ENCODE assay signal across 2 cellular contexts in the genomic region with DNA sequence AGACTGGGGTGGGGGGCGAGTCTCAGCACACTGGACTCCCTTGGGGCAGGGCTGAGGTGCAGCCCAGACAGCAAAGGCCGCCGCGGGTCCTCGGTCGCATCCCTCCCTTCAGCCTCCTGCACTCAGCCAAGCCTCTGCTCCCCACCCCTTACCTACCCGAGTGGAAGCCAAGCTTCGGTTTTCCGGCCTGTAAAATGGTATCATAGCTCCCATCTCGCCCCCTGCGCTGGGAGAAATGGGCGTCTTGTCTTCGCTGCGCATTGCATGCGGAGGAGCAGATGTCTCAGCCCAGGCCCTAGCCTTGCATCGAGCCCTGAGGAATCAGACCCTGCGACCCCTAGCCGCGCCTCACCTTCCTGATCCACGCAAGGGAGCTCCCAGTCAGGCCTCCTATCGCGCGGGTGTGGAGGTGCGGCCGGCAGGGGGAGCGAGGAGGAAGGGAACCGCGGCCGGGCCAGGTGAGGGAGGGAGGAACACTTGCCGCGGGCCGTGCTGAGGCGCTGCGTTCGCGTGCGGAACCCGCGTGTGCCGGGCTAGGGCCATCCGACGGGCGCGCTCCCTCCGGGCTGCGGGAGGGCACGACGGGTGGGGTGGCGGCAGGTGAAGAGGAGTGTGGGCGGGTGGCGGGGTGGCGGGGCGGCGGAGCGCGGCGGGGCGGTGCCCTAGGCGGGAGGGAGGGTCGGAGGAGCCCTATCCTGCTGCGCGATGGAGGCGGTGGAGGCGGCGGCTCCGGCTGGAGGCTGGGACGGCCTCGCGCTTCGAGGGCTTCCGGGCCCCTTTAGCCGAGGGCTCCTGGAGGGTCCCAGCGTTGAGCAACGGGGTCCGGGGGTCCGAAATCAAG.
TF ChIP-seq lines count a peak whose summit lies in the region.

No MANE protein-coding gene starts in this region.

TF ChIP-seq in K562, 482 proteins besides CTCF, POLR2A, EP300 and RAD21 (continued from another document and continues in another):
- TF ChIP-seq, protein P1, sequence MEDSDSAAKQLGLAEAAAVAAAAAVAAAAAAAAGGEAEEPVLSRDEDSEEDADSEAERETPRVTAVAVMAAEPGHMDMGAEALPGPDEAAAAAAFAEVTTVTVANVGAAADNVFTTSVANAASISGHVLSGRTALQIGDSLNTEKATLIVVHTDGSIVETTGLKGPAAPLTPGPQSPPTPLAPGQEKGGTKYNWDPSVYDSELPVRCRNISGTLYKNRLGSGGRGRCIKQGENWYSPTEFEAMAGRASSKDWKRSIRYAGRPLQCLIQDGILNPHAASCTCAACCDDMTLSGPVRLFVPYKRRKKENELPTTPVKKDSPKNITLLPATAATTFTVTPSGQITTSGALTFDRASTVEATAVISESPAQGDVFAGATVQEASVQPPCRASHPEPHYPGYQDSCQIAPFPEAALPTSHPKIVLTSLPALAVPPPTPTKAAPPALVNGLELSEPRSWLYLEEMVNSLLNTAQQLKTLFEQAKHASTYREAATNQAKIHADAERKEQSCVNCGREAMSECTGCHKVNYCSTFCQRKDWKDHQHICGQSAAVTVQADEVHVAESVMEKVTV (CRISPR knock-in tag; IDR thresholded peaks at IDR 0.05), result no peak
- TF ChIP-seq THRAP3 (IDR thresholded peaks at IDR 0.05; ENCODE audit: borderline replicate concordance) (no peak), NFE2L1 (tag; IDR thresholded peaks at IDR 0.05; ENCODE audit: borderline replicate concordance, low read depth) (no peak), ZNF212 (CRISPR knock-in tag; IDR thresholded peaks at IDR 0.05) (no peak), NR1H2 (CRISPR knock-in tag; IDR thresholded peaks at IDR 0.05) (no peak), ZNF197 (CRISPR knock-in tag; IDR thresholded peaks at IDR 0.05; ENCODE audit: low read depth) (no peak), FOXJ3 (CRISPR knock-in tag; IDR thresholded peaks at IDR 0.05) (no peak), ZNF175 (CRISPR knock-in tag; IDR thresholded peaks at IDR 0.05; ENCODE audit: low read depth) (no peak), PRMT5 (CRISPR knock-in tag; IDR thresholded peaks at IDR 0.05) (peak; percentile 42; the same call in 1 of the 2 replicates), JUND (IDR thresholded peaks at IDR 0.05; ENCODE audit: borderline replicate concordance, low read depth, low read length) (peak; percentile 72), JUND (tag; IDR thresholded peaks at IDR 0.05; ENCODE audit: borderline replicate concordance, low read depth, low read length) (peak; percentile 53; the same call in 1 of the 3 replicates), ARID1B (IDR thresholded peaks at IDR 0.05) (no peak; the same call in 1 of the 2 replicates), ZNF41 (CRISPR knock-in tag; conservative IDR thresholded peaks at IDR 0.05) (no peak), ZNF586 (CRISPR knock-in tag; conservative IDR thresholded peaks at IDR 0.05) (no peak; the same call in 1 of the 2 replicates), SIRT6 (IDR thresholded peaks at IDR 0.05; ENCODE audit: low read depth, low read length) (no peak), MAFK (IDR thresholded peaks at IDR 0.05; ENCODE audit: low read length) (no peak), ZBTB8A (IDR thresholded peaks at IDR 0.05; ENCODE audit: partially characterized antibody) (no peak), POLR2B (IDR thresholded peaks at IDR 0.05; ENCODE audit: low read depth, partially characterized antibody) (no peak), HOXB6 (CRISPR knock-in tag; IDR thresholded peaks at IDR 0.05; ENCODE audit: borderline replicate concordance) (no peak), ZKSCAN3 (CRISPR knock-in tag; IDR thresholded peaks at IDR 0.05) (no peak), ZBED1 (IDR thresholded peaks at IDR 0.05) (no peak; the same call in 1 of the 2 replicates), HDAC3 (IDR thresholded peaks at IDR 0.05; ENCODE audit: borderline replicate concordance, partially characterized antibody) (no peak), ZNF134 (CRISPR knock-in tag; conservative IDR thresholded peaks at IDR 0.05) (no peak), ZNF583 (CRISPR knock-in tag; IDR thresholded peaks at IDR 0.05) (no peak)
- TF ChIP-seq, protein P2, sequence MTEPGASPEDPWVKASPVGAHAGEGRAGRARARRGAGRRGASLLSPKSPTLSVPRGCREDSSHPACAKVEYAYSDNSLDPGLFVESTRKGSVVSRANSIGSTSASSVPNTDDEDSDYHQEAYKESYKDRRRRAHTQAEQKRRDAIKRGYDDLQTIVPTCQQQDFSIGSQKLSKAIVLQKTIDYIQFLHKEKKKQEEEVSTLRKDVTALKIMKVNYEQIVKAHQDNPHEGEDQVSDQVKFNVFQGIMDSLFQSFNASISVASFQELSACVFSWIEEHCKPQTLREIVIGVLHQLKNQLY (CRISPR knock-in tag; conservative IDR thresholded peaks at IDR 0.05), result 0 out of 4 replicates have a peak, but pooled peaks have one; percentile 16 to 76
- TF ChIP-seq, protein P3, sequence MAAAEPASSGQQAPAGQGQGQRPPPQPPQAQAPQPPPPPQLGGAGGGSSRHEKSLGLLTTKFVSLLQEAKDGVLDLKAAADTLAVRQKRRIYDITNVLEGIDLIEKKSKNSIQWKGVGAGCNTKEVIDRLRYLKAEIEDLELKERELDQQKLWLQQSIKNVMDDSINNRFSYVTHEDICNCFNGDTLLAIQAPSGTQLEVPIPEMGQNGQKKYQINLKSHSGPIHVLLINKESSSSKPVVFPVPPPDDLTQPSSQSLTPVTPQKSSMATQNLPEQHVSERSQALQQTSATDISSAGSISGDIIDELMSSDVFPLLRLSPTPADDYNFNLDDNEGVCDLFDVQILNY (CRISPR knock-in tag; IDR thresholded peaks at IDR 0.05), result no peak
- TF ChIP-seq, protein P4, sequence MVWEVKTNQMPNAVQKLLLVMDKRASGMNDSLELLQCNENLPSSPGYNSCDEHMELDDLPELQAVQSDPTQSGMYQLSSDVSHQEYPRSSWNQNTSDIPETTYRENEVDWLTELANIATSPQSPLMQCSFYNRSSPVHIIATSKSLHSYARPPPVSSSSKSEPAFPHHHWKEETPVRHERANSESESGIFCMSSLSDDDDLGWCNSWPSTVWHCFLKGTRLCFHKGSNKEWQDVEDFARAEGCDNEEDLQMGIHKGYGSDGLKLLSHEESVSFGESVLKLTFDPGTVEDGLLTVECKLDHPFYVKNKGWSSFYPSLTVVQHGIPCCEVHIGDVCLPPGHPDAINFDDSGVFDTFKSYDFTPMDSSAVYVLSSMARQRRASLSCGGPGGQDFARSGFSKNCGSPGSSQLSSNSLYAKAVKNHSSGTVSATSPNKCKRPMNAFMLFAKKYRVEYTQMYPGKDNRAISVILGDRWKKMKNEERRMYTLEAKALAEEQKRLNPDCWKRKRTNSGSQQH (CRISPR knock-in tag; IDR thresholded peaks at IDR 0.05), result no peak
- TF ChIP-seq, protein P5, sequence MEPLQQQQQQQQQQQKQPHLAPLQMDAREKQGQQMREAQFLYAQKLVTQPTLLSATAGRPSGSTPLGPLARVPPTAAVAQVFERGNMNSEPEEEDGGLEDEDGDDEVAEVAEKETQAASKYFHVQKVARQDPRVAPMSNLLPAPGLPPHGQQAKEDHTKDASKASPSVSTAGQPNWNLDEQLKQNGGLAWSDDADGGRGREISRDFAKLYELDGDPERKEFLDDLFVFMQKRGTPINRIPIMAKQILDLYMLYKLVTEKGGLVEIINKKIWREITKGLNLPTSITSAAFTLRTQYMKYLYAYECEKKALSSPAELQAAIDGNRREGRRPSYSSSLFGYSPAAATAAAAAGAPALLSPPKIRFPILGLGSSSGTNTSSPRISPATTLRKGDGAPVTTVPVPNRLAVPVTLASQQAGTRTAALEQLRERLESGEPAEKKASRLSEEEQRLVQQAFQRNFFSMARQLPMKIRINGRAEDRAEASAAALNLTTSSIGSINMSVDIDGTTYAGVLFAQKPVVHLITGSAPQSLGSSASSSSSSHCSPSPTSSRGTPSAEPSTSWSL (CRISPR knock-in tag; IDR thresholded peaks at IDR 0.05; ENCODE audit: borderline replicate concordance), result 0 out of 2 replicates have a peak, but pooled peaks have one; percentile 58

TF ChIP-seq in HepG2, 621 proteins besides CTCF, POLR2A, EP300 and RAD21 (continued from another document and continues in another):
- TF ChIP-seq, protein P6, sequence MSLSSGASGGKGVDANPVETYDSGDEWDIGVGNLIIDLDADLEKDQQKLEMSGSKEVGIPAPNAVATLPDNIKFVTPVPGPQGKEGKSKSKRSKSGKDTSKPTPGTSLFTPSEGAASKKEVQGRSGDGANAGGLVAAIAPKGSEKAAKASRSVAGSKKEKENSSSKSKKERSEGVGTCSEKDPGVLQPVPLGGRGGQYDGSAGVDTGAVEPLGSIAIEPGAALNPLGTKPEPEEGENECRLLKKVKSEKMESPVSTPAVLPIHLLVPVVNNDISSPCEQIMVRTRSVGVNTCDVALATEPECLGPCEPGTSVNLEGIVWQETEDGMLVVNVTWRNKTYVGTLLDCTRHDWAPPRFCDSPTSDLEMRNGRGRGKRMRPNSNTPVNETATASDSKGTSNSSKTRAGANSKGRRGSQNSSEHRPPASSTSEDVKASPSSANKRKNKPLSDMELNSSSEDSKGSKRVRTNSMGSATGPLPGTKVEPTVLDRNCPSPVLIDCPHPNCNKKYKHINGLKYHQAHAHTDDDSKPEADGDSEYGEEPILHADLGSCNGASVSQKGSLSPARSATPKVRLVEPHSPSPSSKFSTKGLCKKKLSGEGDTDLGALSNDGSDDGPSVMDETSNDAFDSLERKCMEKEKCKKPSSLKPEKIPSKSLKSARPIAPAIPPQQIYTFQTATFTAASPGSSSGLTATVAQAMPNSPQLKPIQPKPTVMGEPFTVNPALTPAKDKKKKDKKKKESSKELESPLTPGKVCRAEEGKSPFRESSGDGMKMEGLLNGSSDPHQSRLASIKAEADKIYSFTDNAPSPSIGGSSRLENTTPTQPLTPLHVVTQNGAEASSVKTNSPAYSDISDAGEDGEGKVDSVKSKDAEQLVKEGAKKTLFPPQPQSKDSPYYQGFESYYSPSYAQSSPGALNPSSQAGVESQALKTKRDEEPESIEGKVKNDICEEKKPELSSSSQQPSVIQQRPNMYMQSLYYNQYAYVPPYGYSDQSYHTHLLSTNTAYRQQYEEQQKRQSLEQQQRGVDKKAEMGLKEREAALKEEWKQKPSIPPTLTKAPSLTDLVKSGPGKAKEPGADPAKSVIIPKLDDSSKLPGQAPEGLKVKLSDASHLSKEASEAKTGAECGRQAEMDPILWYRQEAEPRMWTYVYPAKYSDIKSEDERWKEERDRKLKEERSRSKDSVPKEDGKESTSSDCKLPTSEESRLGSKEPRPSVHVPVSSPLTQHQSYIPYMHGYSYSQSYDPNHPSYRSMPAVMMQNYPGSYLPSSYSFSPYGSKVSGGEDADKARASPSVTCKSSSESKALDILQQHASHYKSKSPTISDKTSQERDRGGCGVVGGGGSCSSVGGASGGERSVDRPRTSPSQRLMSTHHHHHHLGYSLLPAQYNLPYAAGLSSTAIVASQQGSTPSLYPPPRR (CRISPR knock-in tag; IDR thresholded peaks at IDR 0.05; ENCODE audit: borderline replicate concordance), result 0 out of 2 replicates have a peak, but pooled peaks have one; percentile 18
- peak; percentile 28; the same call in 1 of the 2 replicates for TF ChIP-seq TBX2 (CRISPR knock-in tag; IDR thresholded peaks at IDR 0.05; ENCODE audit: borderline replicate concordance)
- TF ChIP-seq KDM5B (CRISPR knock-in tag; IDR thresholded peaks at IDR 0.05; ENCODE audit: borderline replicate concordance), result no peak
- TF ChIP-seq HNRNPLL (IDR thresholded peaks at IDR 0.05; ENCODE audit: low read depth, low read length, poor library complexity, severe bottlenecking), result peak; percentile 28
- peak; percentile 27 for TF ChIP-seq XRCC5 (optimal IDR thresholded peaks at IDR 0.05; ENCODE audit: low read length)
- TF ChIP-seq ZNF263 (CRISPR knock-in tag; IDR thresholded peaks at IDR 0.05), result peak; percentile 49; the same call in 1 of the 2 replicates
- peak; percentile 48; the same call in 1 of the 2 replicates for TF ChIP-seq ZFX (CRISPR knock-in tag; IDR thresholded peaks at IDR 0.05; ENCODE audit: low read depth)
- TF ChIP-seq, protein P7, sequence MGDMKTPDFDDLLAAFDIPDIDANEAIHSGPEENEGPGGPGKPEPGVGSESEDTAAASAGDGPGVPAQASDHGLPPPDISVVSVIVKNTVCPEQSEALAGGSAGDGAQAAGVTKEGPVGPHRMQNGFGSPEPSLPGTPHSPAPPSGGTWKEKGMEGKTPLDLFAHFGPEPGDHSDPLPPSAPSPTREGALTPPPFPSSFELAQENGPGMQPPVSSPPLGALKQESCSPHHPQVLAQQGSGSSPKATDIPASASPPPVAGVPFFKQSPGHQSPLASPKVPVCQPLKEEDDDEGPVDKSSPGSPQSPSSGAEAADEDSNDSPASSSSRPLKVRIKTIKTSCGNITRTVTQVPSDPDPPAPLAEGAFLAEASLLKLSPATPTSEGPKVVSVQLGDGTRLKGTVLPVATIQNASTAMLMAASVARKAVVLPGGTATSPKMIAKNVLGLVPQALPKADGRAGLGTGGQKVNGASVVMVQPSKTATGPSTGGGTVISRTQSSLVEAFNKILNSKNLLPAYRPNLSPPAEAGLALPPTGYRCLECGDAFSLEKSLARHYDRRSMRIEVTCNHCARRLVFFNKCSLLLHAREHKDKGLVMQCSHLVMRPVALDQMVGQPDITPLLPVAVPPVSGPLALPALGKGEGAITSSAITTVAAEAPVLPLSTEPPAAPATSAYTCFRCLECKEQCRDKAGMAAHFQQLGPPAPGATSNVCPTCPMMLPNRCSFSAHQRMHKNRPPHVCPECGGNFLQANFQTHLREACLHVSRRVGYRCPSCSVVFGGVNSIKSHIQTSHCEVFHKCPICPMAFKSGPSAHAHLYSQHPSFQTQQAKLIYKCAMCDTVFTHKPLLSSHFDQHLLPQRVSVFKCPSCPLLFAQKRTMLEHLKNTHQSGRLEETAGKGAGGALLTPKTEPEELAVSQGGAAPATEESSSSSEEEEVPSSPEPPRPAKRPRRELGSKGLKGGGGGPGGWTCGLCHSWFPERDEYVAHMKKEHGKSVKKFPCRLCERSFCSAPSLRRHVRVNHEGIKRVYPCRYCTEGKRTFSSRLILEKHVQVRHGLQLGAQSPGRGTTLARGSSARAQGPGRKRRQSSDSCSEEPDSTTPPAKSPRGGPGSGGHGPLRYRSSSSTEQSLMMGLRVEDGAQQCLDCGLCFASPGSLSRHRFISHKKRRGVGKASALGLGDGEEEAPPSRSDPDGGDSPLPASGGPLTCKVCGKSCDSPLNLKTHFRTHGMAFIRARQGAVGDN (CRISPR knock-in tag; IDR thresholded peaks at IDR 0.05), result peak; percentile 61
- TF ChIP-seq, protein P8, sequence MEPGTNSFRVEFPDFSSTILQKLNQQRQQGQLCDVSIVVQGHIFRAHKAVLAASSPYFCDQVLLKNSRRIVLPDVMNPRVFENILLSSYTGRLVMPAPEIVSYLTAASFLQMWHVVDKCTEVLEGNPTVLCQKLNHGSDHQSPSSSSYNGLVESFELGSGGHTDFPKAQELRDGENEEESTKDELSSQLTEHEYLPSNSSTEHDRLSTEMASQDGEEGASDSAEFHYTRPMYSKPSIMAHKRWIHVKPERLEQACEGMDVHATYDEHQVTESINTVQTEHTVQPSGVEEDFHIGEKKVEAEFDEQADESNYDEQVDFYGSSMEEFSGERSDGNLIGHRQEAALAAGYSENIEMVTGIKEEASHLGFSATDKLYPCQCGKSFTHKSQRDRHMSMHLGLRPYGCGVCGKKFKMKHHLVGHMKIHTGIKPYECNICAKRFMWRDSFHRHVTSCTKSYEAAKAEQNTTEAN (CRISPR knock-in tag; conservative IDR thresholded peaks at IDR 0.05), result no peak
- TF ChIP-seq KDM2A (CRISPR knock-in tag; IDR thresholded peaks at IDR 0.05; ENCODE audit: borderline replicate concordance, low read depth), result peak; percentile 57; the same call in 1 of the 2 replicates
- no peak for TF ChIP-seq ARNT2 (CRISPR knock-in tag; IDR thresholded peaks at IDR 0.05; ENCODE audit: low read depth)
